In the genomic region with DNA sequence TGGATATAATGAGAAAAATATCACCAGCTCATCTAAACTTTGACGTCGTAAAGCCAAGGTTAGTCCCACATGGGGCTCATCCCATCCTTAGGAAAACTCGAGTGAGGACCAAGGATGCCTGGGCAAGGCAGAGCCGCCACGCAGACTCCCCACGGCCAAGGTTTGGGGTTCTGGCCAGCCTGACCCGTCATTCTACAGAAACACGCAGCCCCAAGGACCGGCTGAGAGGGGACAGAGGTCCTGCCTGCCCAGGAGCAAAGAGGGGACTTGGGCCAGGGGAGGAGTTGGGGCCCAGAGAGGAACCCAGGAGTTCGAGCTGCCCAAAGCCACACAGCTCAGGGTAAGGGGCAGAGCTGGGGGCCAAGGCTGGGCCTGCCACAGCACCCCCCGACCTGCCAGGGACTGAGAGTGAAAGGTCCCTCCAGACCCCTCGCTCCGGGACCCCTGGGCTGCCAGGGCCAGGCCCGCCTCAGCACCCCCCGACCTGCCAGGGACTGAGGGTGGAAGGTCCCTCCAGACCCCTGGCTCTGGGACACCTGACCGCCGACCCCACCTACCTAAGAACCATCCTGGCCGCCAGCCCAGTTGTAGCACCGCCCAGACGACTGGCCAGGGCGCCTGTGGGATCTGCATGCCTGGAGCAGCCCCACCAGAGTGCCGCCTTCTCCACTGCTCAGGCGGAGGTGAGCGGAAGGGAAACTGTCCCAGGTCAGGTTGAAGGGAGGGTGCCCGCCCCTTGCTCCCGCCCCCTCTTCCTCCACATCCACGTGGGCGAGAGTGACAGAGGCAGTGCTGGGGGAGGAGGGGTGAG, we compare ENCODE assay signal across 8 cellular contexts. TPM values are rescaled to one million over a fixed set of nuclear protein-coding genes. Genes with fewer than 3 reads are reported as not detected.
DNase-seq lines count a peak whose midpoint lies in the region; ATAC-seq, FAIRE-seq and TF ChIP-seq lines count a peak whose summit lies in the region.

A gene (minus strand): TSS at position 689 of the 811 bp plus-strand sequence. CDS start 56 bp downstream, at position 633.

- H3K18ac ChIP-seq in H1 (ENCODE audit: extremely low read depth, low read length), result peak within 1 kb of the TSS; percentile 32; the same call in 1 of the 2 replicates

- TF ChIP-seq POLR2A in H1 (IDR thresholded peaks at IDR 0.05; ENCODE audit: control extremely low read depth in 1 of 2, low read depth in 2 of 2, low read length in 2 of 2), result no peak

- DNase-seq in activated CD4-positive, alpha-beta T cell treated with anti-CD3 and anti-CD28 coated beads for 24 hours (ENCODE audit: low read depth in 2 of 2), result peak; percentile 59 to 75
- DNase-seq in H1 (ENCODE audit: low read depth in 1 of 2, low spot score in 2 of 2) (no peak), posterior vena cava (ENCODE audit: low spot score) (peak; percentile 78), middle frontal gyrus (ENCODE audit: extremely low spot score, low spot score) (no peak), NCI-H2107 treated with DMSO at 0.1 percent for 48 hours (lab: John Stamatoyannopoulos, UW; ENCODE audit: unreplicated experiment) (no peak), NCI-H1092 (lab: John Stamatoyannopoulos, UW) (no peak)

- H2BK15ac ChIP-seq in H1 (ENCODE audit: low read length), result peak within 1 kb of the TSS; percentile 72; the same call in 1 of the 2 replicates

- H2AK5ac ChIP-seq in H1 (ENCODE audit: low read depth, low read length), result no peak within 1 kb of the TSS

- H3K27ac ChIP-seq in BLaER1 (peak within 1 kb of the TSS; percentile 97), H1 (ENCODE audit: low read depth, low read length) (no peak within 1 kb of the TSS)

- H3K4me3 ChIP-seq in BLaER1 (peak within 1 kb of the TSS; percentile 69), H1 (ENCODE audit: extremely low read depth in 1 of 4, insufficient read depth in 2 of 4, low read depth in 3 of 4, low read length in 4 of 4) (no peak within 1 kb of the TSS)

- no peak; a peak in 1 of 4 replicates for TF ChIP-seq RAD21 in H1 (IDR thresholded peaks at IDR 0.05 in 1 of 2, conservative IDR thresholded peaks at IDR 0.05 in 1 of 2; ENCODE audit: low read depth in 2 of 2, low read length in 2 of 2)

- H4K20me1 ChIP-seq in BLaER1, result no peaks in the 10 kb centered on the region
- H4K20me1 ChIP-seq in H1 (replicated peaks in 1 of 2; ENCODE audit: control insufficient read depth in 1 of 2, insufficient read depth in 2 of 2, low read length in 2 of 2), result no peaks in the 10 kb centered on the region

- H3K27me3 ChIP-seq in BLaER1 (peaks cover 6% of the 10 kb centered on the region), H1 (replicated peaks in 1 of 4; ENCODE audit: control insufficient read depth in 3 of 4, extremely low read depth in 1 of 4, insufficient read depth in 3 of 4, low read length in 3 of 4) (no peaks in the 10 kb centered on the region)

- peak within 1 kb of the TSS; percentile 80 for H3K9ac ChIP-seq in BLaER1
- no peak within 1 kb of the TSS for H3K9ac ChIP-seq in H1 (replicated peaks in 1 of 4; ENCODE audit: extremely low read depth in 1 of 4, low read depth in 3 of 4, low read length in 3 of 4)

- no peak within 1 kb of the TSS for H2BK5ac ChIP-seq in H1 (ENCODE audit: low read depth, low read length)

- H3K36me3 ChIP-seq in BLaER1 (no peaks in the 10 kb centered on the region), H1 (ENCODE audit: control insufficient read depth in 2 of 4, insufficient read depth in 4 of 4, low read length in 3 of 4) (no peaks in the 10 kb centered on the region; a peak in 1 of 8 replicates)

- no peak within 1 kb of the TSS for H2BK20ac ChIP-seq in H1 (ENCODE audit: low read length)

- H3K4me1 ChIP-seq in BLaER1 (peaks cover 95% of the 10 kb centered on the region), H1 (replicated peaks in 1 of 4; ENCODE audit: control insufficient read depth in 3 of 4, insufficient read depth in 4 of 4, low read length in 3 of 4) (peaks cover 0 to 18% (median 6%) of the 10 kb centered on the region in 4 experiments; a peak in 6 of 7 replicates)

- TF ChIP-seq CTCF in H1 (IDR thresholded peaks at IDR 0.05; ENCODE audit: control extremely low read depth in 1 of 3, insufficient read depth in 1 of 3, low read depth in 1 of 3, low read length in 3 of 3), result no peak

- H4K8ac ChIP-seq in H1 (ENCODE audit: extremely low read depth, insufficient read depth, low read length), result peak within 1 kb of the TSS; percentile 86

- H3K79me2 ChIP-seq in H1 (ENCODE audit: control insufficient read depth in 1 of 2, insufficient read depth in 2 of 2, low read length in 2 of 2), result no peaks in the 10 kb centered on the region

- H3K4me2 ChIP-seq in BLaER1, result peak within 1 kb of the TSS; percentile 100
- peak within 1 kb of the TSS in 1 of 2 experiments; percentile 26; a peak in 2 of 4 replicates for H3K4me2 ChIP-seq in H1 (ENCODE audit: insufficient read depth in 1 of 2, low read depth in 2 of 2, low read length in 2 of 2)

- H3K56ac ChIP-seq in H1 (replicated peaks; ENCODE audit: insufficient read length, low read depth, low read length), result no peak within 1 kb of the TSS

- WGBS in H1 (ENCODE audit: extremely low coverage in 1 of 2, insufficient coverage in 1 of 2, insufficient read length in 1 of 2, insufficient replicate concordance in 2 of 2, low coverage in 1 of 2, low lambda C conversion rate in 2 of 2, missing lambda C conversion rate in 1 of 2), 2 experiments, result 77% methylated on average over 19 of the region's 28 CpGs; no CpG with 5 or more reads in 1 of the 2 experiments

- no peak within 1 kb of the TSS for H2AFZ ChIP-seq in H1 (ENCODE audit: low read length)

- ATAC-seq in GM21737 (IDR thresholded peaks at IDR 0.05; ENCODE audit: unreplicated experiment), result peak; percentile 40

- H4K91ac ChIP-seq in H1 (replicated peaks; ENCODE audit: insufficient read length, low read length), result peak within 1 kb of the TSS; percentile 65

- H3K14ac ChIP-seq in H1 (ENCODE audit: insufficient read length), result no peak within 1 kb of the TSS

- TF ChIP-seq EP300 in H1 (IDR thresholded peaks at IDR 0.05; ENCODE audit: borderline replicate concordance in 1 of 2, low read depth in 2 of 2, low read length in 2 of 2), result no peak

- CTCF ChIA-PET in H1 (lab: Charles Lee; ENCODE audit: partially characterized antibody), result interaction anchor here (1.0 to 1.7 kb wide), 2 partner anchors 20 to 199 kb away, joined by 3 to 4 read pairs; no protein-coding TSS in a partner anchor

- no peak within 1 kb of the TSS for H2BK12ac ChIP-seq in H1 (ENCODE audit: low read depth, low read length)

- H4K5ac ChIP-seq in H1 (ENCODE audit: insufficient read length, low read depth, low read length), result no peak within 1 kb of the TSS

- no peak within 1 kb of the TSS for H3K23ac ChIP-seq in H1 (ENCODE audit: insufficient read length)

- FAIRE-seq in H1 (lab: Jason Lieb, UNC), result no peak

- H3K79me1 ChIP-seq in H1 (ENCODE audit: low read depth, low read length), result no peaks in the 10 kb centered on the region; the same call in 1 of the 2 replicates

- peaks cover 9% of the 10 kb centered on the region; the same call in 1 of the 2 replicates for H3K23me2 ChIP-seq in H1 (ENCODE audit: low read depth, low read length)

- H2BK120ac ChIP-seq in H1 (replicated peaks; ENCODE audit: low read depth, low read length), result no peak within 1 kb of the TSS

- peak within 1 kb of the TSS; percentile 69 for H3K4ac ChIP-seq in H1 (replicated peaks; ENCODE audit: insufficient read length, low read depth, low read length)

- H3K9me3 ChIP-seq in BLaER1 (no peaks in the 10 kb centered on the region), H1 (ENCODE audit: insufficient read depth in 2 of 2, low read depth in 1 of 2, low read length in 1 of 2) (no peaks in the 10 kb centered on the region)

- intact Hi-C loops in posterior vena cava (cut with DNase I), result no loop called here

- POLR2A ChIA-PET in H1 (lab: Charles Lee; ENCODE audit: partially characterized antibody), result no interaction called here

TF ChIP-seq in H1, 55 proteins besides CTCF, POLR2A, EP300 and RAD21:
- TF ChIP-seq, protein P1, sequence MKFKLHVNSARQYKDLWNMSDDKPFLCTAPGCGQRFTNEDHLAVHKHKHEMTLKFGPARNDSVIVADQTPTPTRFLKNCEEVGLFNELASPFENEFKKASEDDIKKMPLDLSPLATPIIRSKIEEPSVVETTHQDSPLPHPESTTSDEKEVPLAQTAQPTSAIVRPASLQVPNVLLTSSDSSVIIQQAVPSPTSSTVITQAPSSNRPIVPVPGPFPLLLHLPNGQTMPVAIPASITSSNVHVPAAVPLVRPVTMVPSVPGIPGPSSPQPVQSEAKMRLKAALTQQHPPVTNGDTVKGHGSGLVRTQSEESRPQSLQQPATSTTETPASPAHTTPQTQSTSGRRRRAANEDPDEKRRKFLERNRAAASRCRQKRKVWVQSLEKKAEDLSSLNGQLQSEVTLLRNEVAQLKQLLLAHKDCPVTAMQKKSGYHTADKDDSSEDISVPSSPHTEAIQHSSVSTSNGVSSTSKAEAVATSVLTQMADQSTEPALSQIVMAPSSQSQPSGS (IDR thresholded peaks at IDR 0.05; ENCODE audit: low read length), result no peak
- TF ChIP-seq BACH1 (IDR thresholded peaks at IDR 0.05; ENCODE audit: low read length) (no peak), RNF2 (IDR thresholded peaks at IDR 0.05; ENCODE audit: borderline replicate concordance, low read depth, low read length, missing control alignments, poor library complexity, severe bottlenecking) (no peak), EZH2 (IDR thresholded peaks at IDR 0.05; ENCODE audit: low read depth, low read length, severe bottlenecking) (no peak), CHD1 (IDR thresholded peaks at IDR 0.05; ENCODE audit: low read depth, low read length) (no peak)

RNA-seq across cellular contexts. Expression of the gene that starts here (rescaled TPM):
- total RNA-seq in H1 (2021; fragmentation: NEBNext Ultra II Directional; extraction: Animal tissue kit (Norgen Biotek cat#: 25700)), result 0.48 and 0.73 TPM in 2 replicates
- 1.1 and 1.5 TPM in 2 replicates for polyA plus RNA-seq in H1 (2011; rRNA removed)
- polyA plus RNA-seq in H1 (2011; cell fraction: cytosol; rRNA removed), result 1.1 TPM
- polyA plus RNA-seq in H1 (2011; cell fraction: nucleus; rRNA removed), result 1.8 TPM
- polyA plus RNA-seq in H1 (2012, experiment 1 of 2), result 0.37 to 0.80 TPM (median 0.56 TPM) in 4 replicates
- 0.41 TPM for polyA plus RNA-seq in H1 (2012, experiment 2 of 2)
- 1.5 TPM for polyA plus RNA-seq in H1 (2013, experiment 1 of 2)
- 1.5 TPM for polyA plus RNA-seq in H1 (2013, experiment 2 of 2)
- 0.22 and 0.24 TPM in 2 replicates for polyA minus RNA-seq in H1 (2011; rRNA and poly(A)+ RNA removed)
- 2.5 TPM for polyA minus RNA-seq in H1 (2011; cell fraction: cytosol; rRNA and poly(A)+ RNA removed)
- polyA minus RNA-seq in H1 (2011; cell fraction: nucleus; rRNA and poly(A)+ RNA removed), result 0.30 TPM
- total RNA-seq in posterior vena cava, result under 1 TPM in 1 of 2 donors, not detected in 1; 0.38 TPM

Comparison
In these comparisons a context has a peak if more than half of its experiments do, and no peak if none do; other contexts are left out.
1. Peak in DNase-seq in posterior vena cava; RNA of the gene not detected or under 1 TPM.
2. DNase-seq: peak in activated CD4-positive, alpha-beta T cell treated with anti-CD3 and anti-CD28 coated beads for 24 hours (2 of 2); none in H1 (0 of 2), middle frontal gyrus (single experiment), NCI-H2107 treated with DMSO at 0.1 percent for 48 hours (single experiment) and NCI-H1092 (single experiment).